8 cellular contexts compared by ENCODE assay signal in genomic region chr11:112797653-112798293, GRCh38.
DNase-seq lines count a peak whose midpoint lies in the region; ATAC-seq and TF ChIP-seq lines count a peak whose summit lies in the region.

No MANE protein-coding gene starts in this region.

- intact Hi-C loops in activated CD4-positive, alpha-beta memory T cell treated with anti-CD3 and anti-CD28 coated beads for 36 hours (cut with micrococcal nuclease): loop anchor here (2.0 kb wide), 1 partner anchor 491 kb away; no protein-coding TSS in a partner anchor

- H3K4me3 Mint-ChIP-seq in activated CD4-positive, alpha-beta memory T cell treated with anti-CD3 and anti-CD28 coated beads for 36 hours: no peak overlapping the region

- CTCF ChIA-PET in GM10248 (lab: Yijun Ruan, JAX): interaction anchor here (0.7 to 3.2 kb wide), 8 partner anchors 9 to 492 kb away, joined by 3 to 13 read pairs (median 4); no protein-coding TSS in a partner anchor
- CTCF ChIA-PET in activated CD4-positive, alpha-beta memory T cell treated with anti-CD3 and anti-CD28 coated beads for 36 hours (lab: Charles Lee): interaction anchor here (0.7 to 1.1 kb wide), 4 partner anchors 12 to 492 kb away, joined by 3 to 6 read pairs (median 3); no protein-coding TSS in a partner anchor

- peaks cover 5% of the 10 kb centered on the region for H3K27me3 Mint-ChIP-seq in activated CD4-positive, alpha-beta memory T cell treated with anti-CD3 and anti-CD28 coated beads for 36 hours

- DNase-seq in A172 (ENCODE audit: low spot score): peak; percentile 46
- DNase-seq in GM10248 (ENCODE audit: extremely low spot score): no peak
- peak; percentile 40 for DNase-seq in KBM-7
- DNase-seq in activated CD4-positive, alpha-beta memory T cell treated with anti-CD3 and anti-CD28 coated beads for 36 hours: peak; percentile 50
- DNase-seq in iris pigment epithelial cell (ENCODE audit: low read depth): peak; percentile 59
- peak; percentile 85 for DNase-seq in superior temporal gyrus (ENCODE audit: extremely low spot score)

- no peak for ATAC-seq in HG02973 (IDR thresholded peaks at IDR 0.05; ENCODE audit: unreplicated experiment)
- no peak for ATAC-seq in HG03442 (IDR thresholded peaks at IDR 0.05; ENCODE audit: unreplicated experiment)

- POLR2A ChIA-PET in GM10248 (lab: Yijun Ruan, JAX): interaction anchor here (0.6 kb wide), 1 partner anchor 598 kb away, joined by 3 read pairs; no protein-coding TSS in a partner anchor
- POLR2A ChIA-PET in activated CD4-positive, alpha-beta memory T cell treated with anti-CD3 and anti-CD28 coated beads for 36 hours (lab: Charles Lee): no interaction called here

- no peaks in the 10 kb centered on the region for H3K36me3 Mint-ChIP-seq in activated CD4-positive, alpha-beta memory T cell treated with anti-CD3 and anti-CD28 coated beads for 36 hours

- no peak overlapping the region for H3K27ac Mint-ChIP-seq in activated CD4-positive, alpha-beta memory T cell treated with anti-CD3 and anti-CD28 coated beads for 36 hours

- H3K9me3 Mint-ChIP-seq in activated CD4-positive, alpha-beta memory T cell treated with anti-CD3 and anti-CD28 coated beads for 36 hours: no peaks in the 10 kb centered on the region

- peak; percentile 38 for TF ChIP-seq CTCF in GM10248 (IDR thresholded peaks at IDR 0.05; ENCODE audit: control extremely low read depth, extremely low read depth, low read depth, missing control alignments)

- in situ Hi-C loops in KBM-7 (cut with MboI; ENCODE audit: low pct_unique_long_range_greater_than_20kb, low sequenced_read_pairs): no loop called here

- peaks cover 11% of the 10 kb centered on the region for H3K4me1 Mint-ChIP-seq in activated CD4-positive, alpha-beta memory T cell treated with anti-CD3 and anti-CD28 coated beads for 36 hours (ENCODE audit: low read depth)
